Comparison of ENCODE assay signal across 1 cellular context in genomic region chr19:3507371-3508120, GRCh38.
TF ChIP-seq lines count a peak whose summit lies in the region.

No MANE protein-coding gene starts in this region.

TF ChIP-seq in HepG2, 621 proteins besides CTCF, POLR2A, EP300 and RAD21 (continued from another document and continues in another):
- TF ChIP-seq NFAT5 (CRISPR knock-in tag; IDR thresholded peaks at IDR 0.05) (no peak), ZNF292 (CRISPR knock-in tag; IDR thresholded peaks at IDR 0.05; ENCODE audit: borderline replicate concordance, low read depth) (no peak), CBFB (CRISPR knock-in tag; IDR thresholded peaks at IDR 0.05) (no peak), NFYB (CRISPR knock-in tag; IDR thresholded peaks at IDR 0.05) (no peak), BORCS8-MEF2B (CRISPR knock-in tag; IDR thresholded peaks at IDR 0.05) (no peak), THAP8 (CRISPR knock-in tag; IDR thresholded peaks at IDR 0.05; ENCODE audit: borderline replicate concordance) (no peak), TRAFD1 (CRISPR knock-in tag; IDR thresholded peaks at IDR 0.05; ENCODE audit: borderline replicate concordance) (no peak), HMGA1 (CRISPR knock-in tag; conservative IDR thresholded peaks at IDR 0.05) (no peak), TBP (CRISPR knock-in tag; IDR thresholded peaks at IDR 0.05) (no peak), MXD4 (CRISPR knock-in tag; IDR thresholded peaks at IDR 0.05) (0 out of 2 replicates have a peak, but pooled peaks have one; percentile 31), ZNF329 (CRISPR knock-in tag; IDR thresholded peaks at IDR 0.05; ENCODE audit: low read depth) (no peak), ZNF232 (CRISPR knock-in tag; IDR thresholded peaks at IDR 0.05; ENCODE audit: borderline replicate concordance) (no peak), PCBP2 (optimal IDR thresholded peaks at IDR 0.05; ENCODE audit: low read depth, low read length, poor library complexity, severe bottlenecking) (no peak), TOPORS (CRISPR knock-in tag; IDR thresholded peaks at IDR 0.05) (no peak), ZNF281 (CRISPR knock-in tag; IDR thresholded peaks at IDR 0.05; ENCODE audit: borderline replicate concordance) (peak; percentile 81), ZNF274 (CRISPR knock-in tag; IDR thresholded peaks at IDR 0.05) (peak; percentile 77; the same call in 1 of the 2 replicates), ZNF264 (CRISPR knock-in tag; IDR thresholded peaks at IDR 0.05) (peak; percentile 46; the same call in 1 of the 2 replicates), IKZF5 (CRISPR knock-in tag; IDR thresholded peaks at IDR 0.05) (no peak), ZNF616 (CRISPR knock-in tag; IDR thresholded peaks at IDR 0.05; ENCODE audit: low read depth) (no peak), ZNF484 (CRISPR knock-in tag; IDR thresholded peaks at IDR 0.05; ENCODE audit: borderline replicate concordance, low read depth) (no peak), ZNF781 (CRISPR knock-in tag; IDR thresholded peaks at IDR 0.05; ENCODE audit: borderline replicate concordance, not compliant biosample characterization) (no peak), ONECUT2 (CRISPR knock-in tag; IDR thresholded peaks at IDR 0.05) (no peak), KDM1A (CRISPR knock-in tag; IDR thresholded peaks at IDR 0.05) (no peak), SALL1 (CRISPR knock-in tag; IDR thresholded peaks at IDR 0.05) (peak; percentile 70), EZH2 (conservative IDR thresholded peaks at IDR 0.05; ENCODE audit: low read depth, low read length) (no peak), NCOA2 (CRISPR knock-in tag; IDR thresholded peaks at IDR 0.05) (no peak), ZNF556 (CRISPR knock-in tag; IDR thresholded peaks at IDR 0.05; ENCODE audit: borderline replicate concordance) (no peak), FOXO1 (CRISPR knock-in tag; IDR thresholded peaks at IDR 0.05) (no peak), ATF1 (CRISPR knock-in tag; IDR thresholded peaks at IDR 0.05) (no peak), ZNF263 (CRISPR knock-in tag; IDR thresholded peaks at IDR 0.05) (no peak), STAT5B (CRISPR knock-in tag; IDR thresholded peaks at IDR 0.05) (no peak), KAT2B (IDR thresholded peaks at IDR 0.05; ENCODE audit: borderline replicate concordance, low read depth, low read length) (no peak), ZNF235 (CRISPR knock-in tag; IDR thresholded peaks at IDR 0.05; ENCODE audit: borderline replicate concordance) (no peak), ZBTB8A (CRISPR knock-in tag; IDR thresholded peaks at IDR 0.05; ENCODE audit: borderline replicate concordance, low read depth) (no peak), MYPOP (CRISPR knock-in tag; IDR thresholded peaks at IDR 0.05) (no peak), POLR2AphosphoS2 (IDR thresholded peaks at IDR 0.05; ENCODE audit: low read depth, low read length) (no peak), ZNF660 (CRISPR knock-in tag; IDR thresholded peaks at IDR 0.05; ENCODE audit: borderline replicate concordance, low read depth) (no peak), MTERF4 (CRISPR knock-in tag; IDR thresholded peaks at IDR 0.05) (no peak), POGZ (CRISPR knock-in tag; IDR thresholded peaks at IDR 0.05) (peak; percentile 25; the same call in 1 of the 2 replicates), KDM5A (IDR thresholded peaks at IDR 0.05; ENCODE audit: borderline replicate concordance, low read length) (no peak), ZNF557 (CRISPR knock-in tag; IDR thresholded peaks at IDR 0.05) (no peak), ZBTB38 (CRISPR knock-in tag; IDR thresholded peaks at IDR 0.05) (peak; percentile 60; the same call in 1 of the 2 replicates), GATAD2A (CRISPR knock-in tag; IDR thresholded peaks at IDR 0.05) (peak; percentile 33; the same call in 1 of the 2 replicates), ZZZ3 (CRISPR knock-in tag; IDR thresholded peaks at IDR 0.05; ENCODE audit: borderline replicate concordance) (no peak), ZNF713 (CRISPR knock-in tag; IDR thresholded peaks at IDR 0.05) (no peak), ATF2 (CRISPR knock-in tag; IDR thresholded peaks at IDR 0.05) (peak; percentile 85), NFE2 (CRISPR knock-in tag; IDR thresholded peaks at IDR 0.05) (no peak), MTA3 (CRISPR knock-in tag; IDR thresholded peaks at IDR 0.05) (no peak), PAWR (CRISPR knock-in tag; IDR thresholded peaks at IDR 0.05; ENCODE audit: borderline replicate concordance) (no peak), ZNF160 (CRISPR knock-in tag; IDR thresholded peaks at IDR 0.05) (no peak), ZNF563 (CRISPR knock-in tag; IDR thresholded peaks at IDR 0.05) (no peak), RXRB (CRISPR knock-in tag; IDR thresholded peaks at IDR 0.05; ENCODE audit: borderline replicate concordance) (0 out of 2 replicates have a peak, but pooled peaks have one; percentile 40), PHF5A (CRISPR knock-in tag; IDR thresholded peaks at IDR 0.05; ENCODE audit: low read depth, unreplicated experiment) (no peak), CCDC6 (CRISPR knock-in tag; IDR thresholded peaks at IDR 0.05) (no peak), TBX2 (CRISPR knock-in tag; IDR thresholded peaks at IDR 0.05; ENCODE audit: borderline replicate concordance) (no peak), ZNF225 (CRISPR knock-in tag; IDR thresholded peaks at IDR 0.05) (no peak), ZSCAN29 (CRISPR knock-in tag; conservative IDR thresholded peaks at IDR 0.05) (no peak), NFIB (CRISPR knock-in tag; IDR thresholded peaks at IDR 0.05; ENCODE audit: borderline replicate concordance) (no peak), GZF1 (CRISPR knock-in tag; IDR thresholded peaks at IDR 0.05) (no peak), ZNF383 (CRISPR knock-in tag; IDR thresholded peaks at IDR 0.05; ENCODE audit: borderline replicate concordance) (no peak), YEATS4 (CRISPR knock-in tag; IDR thresholded peaks at IDR 0.05; ENCODE audit: borderline replicate concordance) (no peak), HIVEP1 (CRISPR knock-in tag; IDR thresholded peaks at IDR 0.05) (peak; percentile 64; the same call in 1 of the 2 replicates)
